9 cellular contexts compared by ENCODE assay signal in genomic region chr5:54533541-54534179, GRCh38. TPM values are rescaled to one million over a fixed set of nuclear protein-coding genes. Genes with fewer than 3 reads are reported as not detected.
A peak's percentile ranks its signal among the peaks of the same experiment; 100 is the strongest.
DNase-seq lines count a peak whose midpoint lies in the region; ATAC-seq and TF ChIP-seq lines count a peak whose summit lies in the region.
"Had no signal": no experiment of that assay in that cellular context is flagged by ENCODE, and none has a peak within 500 bp of the region (broad histone marks: within the 10 kb centered on the region; RNA-seq: fewer than 3 reads in every experiment).

No MANE protein-coding gene starts in this region.

- no peaks in the 10 kb centered on the region for H3K9me3 ChIP-seq in A673 (ENCODE audit: low read depth, low read length, poor library complexity, severe bottlenecking)
- no peaks in the 10 kb centered on the region for H3K9me3 ChIP-seq in adrenal gland (replicated peaks in 1 of 3)

- POLR2A ChIA-PET in A673 (lab: Charles Lee; ENCODE audit: low non-redundant PET): no interaction called here

- H3K4me1 Mint-ChIP-seq in osteocyte (ENCODE audit: unreplicated experiment): peaks cover 33% of the 10 kb centered on the region

- H3K27me3 ChIP-seq in A673 (replicated peaks; ENCODE audit: insufficient read depth, low read depth, low read length, poor library complexity): no peaks in the 10 kb centered on the region
- H3K27me3 ChIP-seq in adrenal gland: no peaks in the 10 kb centered on the region

- H3K27ac Mint-ChIP-seq in osteocyte (ENCODE audit: unreplicated experiment): peak overlapping the region; percentile 71

- 55 to 73% (median 63%) methylated on average over 10 of the region's 10 CpGs for WGBS in adrenal gland, 4 donors

- H3K4me3 ChIP-seq in A673 (ENCODE audit: low read depth, low read length, poor library complexity, severe bottlenecking) (no peak overlapping the region), adrenal gland (no peak overlapping the region)

- no peak for TF ChIP-seq CTCF in A673 (conservative IDR thresholded peaks at IDR 0.05; ENCODE audit: low read depth, low read length)
- no peak for TF ChIP-seq CTCF in adrenal gland (IDR thresholded peaks at IDR 0.05)
- no peak for TF ChIP-seq CTCF in osteocyte (IDR thresholded peaks at IDR 0.05)

- H3K27me3 Mint-ChIP-seq in osteocyte (ENCODE audit: unreplicated experiment): no peaks in the 10 kb centered on the region

- BruUV-seq in A673 (replicated peaks; lab: Mats Ljungman, UMichigan): no TSS peak

- TF ChIP-seq POLR2A in adrenal gland (IDR thresholded peaks at IDR 0.05): no peak

- no peak overlapping the region for H3K4me3 Mint-ChIP-seq in osteocyte (ENCODE audit: unreplicated experiment)

- intact Hi-C loops in A673 (cut with micrococcal nuclease; ENCODE audit: unreplicated experiment) (no loop called here), adrenal gland (cut with DNase I) (no loop called here), left ventricle myocardium superior (cut with micrococcal nuclease) (no loop called here)

- CTCF ChIA-PET in A673 (lab: Charles Lee): no interaction called here

- H3K36me3 Mint-ChIP-seq in osteocyte (ENCODE audit: unreplicated experiment): no peaks in the 10 kb centered on the region

- peaks cover 14% of the 10 kb centered on the region for H3K36me3 ChIP-seq in A673 (ENCODE audit: insufficient read depth, low read length, poor library complexity, severe bottlenecking)
- no peaks in the 10 kb centered on the region for H3K36me3 ChIP-seq in adrenal gland (replicated peaks in 1 of 2)

- peaks cover 81% of the 10 kb centered on the region for H3K4me1 ChIP-seq in A673 (ENCODE audit: insufficient read depth, low read length, poor library complexity, severe bottlenecking)
- H3K4me1 ChIP-seq in adrenal gland (replicated peaks in 1 of 2): peaks cover 17 to 60% of the 10 kb centered on the region in 2 donors

- peak overlapping the region; percentile 27 for H3K27ac ChIP-seq in A673 (ENCODE audit: low read depth, low read length, poor library complexity, severe bottlenecking)
- H3K27ac ChIP-seq in adrenal gland: peak overlapping the region in 4 of 5 donors; percentile 33 to 70 (median 55)

- H3K9me3 Mint-ChIP-seq in osteocyte (ENCODE audit: unreplicated experiment): no peaks in the 10 kb centered on the region

- DNase-seq in A673 (ENCODE audit: low spot score) (no peak), adrenal gland (no peak), left ventricle myocardium superior (no peak), osteocyte (ENCODE audit: extremely low spot score, unreplicated experiment) (no peak), HuH-7 (ENCODE audit: low spot score) (no peak)
- DNase-seq in stimulated activated CD4-positive, alpha-beta T cell treated with anti-CD3 and anti-CD28 coated beads, Interleukin-4, amount 100 ng/mL, for 24 hours: no peak
- DNase-seq in stimulated activated naive CD4-positive, alpha-beta T cell (lab: John Stamatoyannopoulos, UW): no peak
- DNase-seq: GOT3 had no signal

- ATAC-seq in left ventricle myocardium superior (peak; percentile 70), GM21786 (IDR thresholded peaks at IDR 0.05; ENCODE audit: unreplicated experiment) (no peak)

RNA-seq across cellular contexts. Expression of gene SNX18, which starts 16.1 kb away (rescaled TPM):
- total RNA-seq in A673 (2021) (140 and 143 TPM in 2 replicates), adrenal gland (10 to 100 TPM; 30.2 to 89.4 (median 43.2) TPM), left ventricle myocardium superior (20.9 TPM), osteocyte (27.3 and 28.8 TPM in 2 replicates)
- 10 to 100 TPM in 1 of 3 donors, 1 to 10 TPM in 2; 4.0 to 20.6 (median 5.7) TPM for polyA plus RNA-seq in adrenal gland
